In genomic region chr5:54897001-54897400, GRCh38 we compare ENCODE assay signal across 7 cellular contexts.
"Had no signal": no experiment of that assay in that cellular context is flagged by ENCODE, and none has a peak within 500 bp of the region (broad histone marks: within the 10 kb centered on the region; RNA-seq: fewer than 3 reads in every experiment).

No MANE protein-coding gene starts in this region.

- H3K4me3 ChIP-seq: GM12878 had no signal

- ATAC-seq: GM12878 had no signal

- FAIRE-seq: G401.6, GM12878, GM12891, GM18507, GM19239 had no signal

- DNase-seq: GDM1, GF-D8 had no signal
